14 cellular contexts compared by ENCODE assay signal in the genomic region with DNA sequence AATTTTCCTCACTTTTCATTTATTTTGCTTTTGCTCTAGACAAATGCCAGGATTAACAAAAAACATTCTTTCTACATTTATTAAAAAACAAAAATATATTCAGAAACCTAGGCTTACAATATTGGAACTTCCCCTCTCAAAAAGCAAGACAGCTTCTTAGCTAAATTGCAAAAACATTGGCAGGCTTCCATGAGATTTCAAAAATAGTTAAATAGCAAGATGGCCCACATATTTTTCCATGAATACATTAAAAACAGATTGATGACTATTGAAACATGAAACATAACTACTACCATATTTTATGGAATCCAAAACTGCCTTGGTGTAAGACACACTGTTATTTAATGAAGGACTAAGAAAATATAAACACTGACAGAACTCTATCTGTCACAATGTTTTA.
"Had no signal": no experiment of that assay in that cellular context is flagged by ENCODE, and none has a peak within 500 bp of the region (broad histone marks: within the 10 kb centered on the region; RNA-seq: fewer than 3 reads in every experiment).

No MANE protein-coding gene starts in this region.

- H3K27ac ChIP-seq: cardiac muscle cell, vagina had no signal

- DNase-seq: activated CD4-positive, alpha-beta memory T cell treated with anti-CD3 and anti-CD28 coated beads, Interleukin-2, amount 10 ng/mL, durations not matched to agents 7 days and 5 days; activated CD4-positive, alpha-beta T cell treated with anti-CD3 and anti-CD28 coated beads for 48 hours; activated CD4-positive, CD25-positive, alpha-beta regulatory T cell; activated CD8-positive, alpha-beta memory T cell treated with anti-CD3 and anti-CD28 coated beads, Interleukin-2, amount 10 ng/mL, durations not matched to agents 7 days and 5 days; amniotic stem cell; effector memory CD8-positive, alpha-beta T cell; head of caudate nucleus; kidney; stimulated activated CD4-positive, alpha-beta T cell treated with anti-CD3 and anti-CD28 coated beads, Interleukin-12 subunit alpha, Interleukin-12 subunit beta, amount 100 ng/mL, for 4 hours; T-helper 2 cell; trophoblast cell had no signal

- ATAC-seq: activated CD8-positive, alpha-beta memory T cell treated with anti-CD3 and anti-CD28 coated beads, Interleukin-2, amount 10 ng/mL, durations not matched to agents 7 days and 5 days; effector memory CD8-positive, alpha-beta T cell; left lobe of liver had no signal

- H3K4me3 ChIP-seq: cardiac muscle cell, vagina had no signal
